In genomic region chr12:54358945-54359761, GRCh38 we compare ENCODE assay signal across 8 cellular contexts. TPM values are rescaled to one million over a fixed set of nuclear protein-coding genes. Genes with fewer than 3 reads are reported as not detected.
A peak's percentile ranks its signal among the peaks of the same experiment; 100 is the strongest.
DNase-seq lines count a peak whose midpoint lies in the region; ATAC-seq, FAIRE-seq and TF ChIP-seq lines count a peak whose summit lies in the region.

No MANE protein-coding gene starts in this region.

- H3K27ac ChIP-seq in SK-N-SH (ENCODE audit: low read depth in 2 of 2, low read length in 1 of 2): peak overlapping the region; percentile 79 to 99
- H3K27ac ChIP-seq in pancreas: peak overlapping the region; percentile 28 to 87 (median 64)
- peak overlapping the region; percentile 87 to 92 for H3K27ac ChIP-seq in tibial artery

- no peak for TF ChIP-seq RAD21 in SK-N-SH (IDR thresholded peaks at IDR 0.05; ENCODE audit: low read length)

- peak overlapping the region; percentile 99 for H3K4me2 ChIP-seq in SK-N-SH

- TF ChIP-seq CTCF in GM10248 (IDR thresholded peaks at IDR 0.05; ENCODE audit: control extremely low read depth, extremely low read depth, low read depth, missing control alignments) (no peak), SK-N-SH (IDR thresholded peaks at IDR 0.05) (no peak), pancreas (IDR thresholded peaks at IDR 0.05) (no peak), tibial artery (IDR thresholded peaks at IDR 0.05) (peak in 1 of 2 experiments; percentile 12)

- peak overlapping the region; percentile 55 to 76 for H3K4me3 ChIP-seq in SK-N-SH (ENCODE audit: low read depth in 2 of 2, low read length in 1 of 2)
- peak overlapping the region; percentile 17 to 57 (median 36) for H3K4me3 ChIP-seq in pancreas
- H3K4me3 ChIP-seq in tibial artery: peak overlapping the region; percentile 72 to 74

- H3K27ac Mint-ChIP-seq in activated naive CD8-positive, alpha-beta T cell treated with anti-CD3 and anti-CD28 coated beads for 36 hours: no peak overlapping the region

- DNase-seq in GM10248 (ENCODE audit: extremely low spot score) (peak; percentile 97), NCI-H1092 treated with DMSO at 0.1 percent for 48 hours (lab: John Stamatoyannopoulos, UW) (peak; percentile 100), SK-N-SH (peak; percentile 91), Right ventricle myocardium superior (peak; percentile 97), pancreas (peak; percentile 86 to 98 (median 96)), tibial artery (peak; percentile 98)
- DNase-seq in activated naive CD8-positive, alpha-beta T cell treated with anti-CD3 and anti-CD28 coated beads for 36 hours: peak; percentile 91

- H3K9ac ChIP-seq in SK-N-SH: peak overlapping the region; percentile 95

- H3K4me1 Mint-ChIP-seq in activated naive CD8-positive, alpha-beta T cell treated with anti-CD3 and anti-CD28 coated beads for 36 hours: peaks cover 19% of the 10 kb centered on the region

- H3K9me3 ChIP-seq in SK-N-SH: no peaks in the 10 kb centered on the region
- no peaks in the 10 kb centered on the region for H3K9me3 ChIP-seq in pancreas
- no peaks in the 10 kb centered on the region for H3K9me3 ChIP-seq in tibial artery

- CTCF ChIA-PET in GM10248 (lab: Yijun Ruan, JAX) (interaction anchor here (0.9 to 8.6 kb wide), 22 partner anchors 8 to 158 kb away, joined by 3 to 74 read pairs (median 7); partner anchors contain the start of gene COPZ1), SK-N-SH (lab: Yijun Ruan, JAX) (interaction anchor here (0.6 to 9.2 kb wide), 25 partner anchors 8 to 374 kb away, joined by 3 to 266 read pairs (median 4); partner anchors contain the start of genes CBX5, COPZ1, HOXC10 and HOXC5)

- under 1% methylated on average over 38 of the region's 40 CpGs for WGBS in SK-N-SH (ENCODE audit: low lambda C conversion rate)
- WGBS in pancreas, 2 donors: 2% methylated on average over 40 of the region's 40 CpGs

- H3K36me3 Mint-ChIP-seq in activated naive CD8-positive, alpha-beta T cell treated with anti-CD3 and anti-CD28 coated beads for 36 hours: no peaks in the 10 kb centered on the region

- no peaks in the 10 kb centered on the region for H3K9me3 Mint-ChIP-seq in activated naive CD8-positive, alpha-beta T cell treated with anti-CD3 and anti-CD28 coated beads for 36 hours

- intact Hi-C loops in Right ventricle myocardium superior (cut with DNase I) (loop anchor here (5.0 kb wide), 1 partner anchor 67 kb away; no protein-coding TSS in a partner anchor), pancreas (cut with DNase I) (loop anchor here in 1 of 3 donors (10.0 kb wide), 1 partner anchor 54 kb away; the partner anchor contains the start of gene NFE2), tibial artery (cut with DNase I; ENCODE audit: low total_unique reads) (loop anchor here (2.0 kb wide), 1 partner anchor 78 kb away; the partner anchor contains the start of genes CBX5 and HNRNPA1)

- POLR2A ChIA-PET in GM10248 (lab: Yijun Ruan, JAX): interaction anchor here (0.6 to 1.7 kb wide), 9 partner anchors 9 to 979 kb away, joined by 3 to 9 read pairs (median 4); partner anchors contain the start of genes CBX5, COPZ1, HNRNPA1 and SP1
- POLR2A ChIA-PET in SK-N-SH (lab: Yijun Ruan, JAX): interaction anchor here (0.7 to 1.8 kb wide), 13 partner anchors 11 to 163 kb away, joined by 3 to 20 read pairs (median 4); partner anchors contain the start of genes CBX5, COPZ1 and HNRNPA1

- H3K27me3 ChIP-seq in SK-N-SH (ENCODE audit: insufficient read depth) (no peaks in the 10 kb centered on the region), pancreas (no peaks in the 10 kb centered on the region), tibial artery (no peaks in the 10 kb centered on the region)

- no peak overlapping the region for H3K4me3 Mint-ChIP-seq in activated naive CD8-positive, alpha-beta T cell treated with anti-CD3 and anti-CD28 coated beads for 36 hours

- no peaks in the 10 kb centered on the region for H4K20me1 ChIP-seq in SK-N-SH (ENCODE audit: insufficient read depth)

- no peak for FAIRE-seq in pancreas (lab: Jason Lieb, UNC)

- H3K36me3 ChIP-seq in SK-N-SH (replicated peaks in 1 of 2; ENCODE audit: control insufficient read depth in 1 of 2, insufficient read depth in 2 of 2, low read length in 1 of 2): no peaks in the 10 kb centered on the region
- no peaks in the 10 kb centered on the region for H3K36me3 ChIP-seq in pancreas
- no peaks in the 10 kb centered on the region for H3K36me3 ChIP-seq in tibial artery

- H3K27me3 Mint-ChIP-seq in activated naive CD8-positive, alpha-beta T cell treated with anti-CD3 and anti-CD28 coated beads for 36 hours: no peaks in the 10 kb centered on the region

- H3F3A ChIP-seq in SK-N-SH (replicated peaks; ENCODE audit: insufficient read depth): peaks cover 14% of the 10 kb centered on the region

- peak; percentile 68 to 89; a peak in 3 of 4 replicates for TF ChIP-seq EP300 in SK-N-SH (IDR thresholded peaks at IDR 0.05; ENCODE audit: borderline replicate concordance in 1 of 2, low read depth in 1 of 2, low read length in 1 of 2)

- H2AFZ ChIP-seq in SK-N-SH (ENCODE audit: low read depth): peak overlapping the region; percentile 98

- H3K79me2 ChIP-seq in SK-N-SH (ENCODE audit: insufficient read depth): no peaks in the 10 kb centered on the region

- H3K4me1 ChIP-seq in SK-N-SH (ENCODE audit: control insufficient read depth in 1 of 2, insufficient read depth in 2 of 2, low read depth in 1 of 2, low read length in 1 of 2): peaks cover 27 to 47% of the 10 kb centered on the region in 2 experiments
- H3K4me1 ChIP-seq in pancreas: peaks cover 0 to 16% (median 3%) of the 10 kb centered on the region in 3 donors
- peaks cover 0 to 23% (median 10%) of the 10 kb centered on the region in 4 donors for H3K4me1 ChIP-seq in tibial artery

- ATAC-seq in HG02623 (IDR thresholded peaks at IDR 0.05; ENCODE audit: unreplicated experiment): peak; percentile 96
- ATAC-seq in Right ventricle myocardium superior (ENCODE audit: poor library complexity): peak; percentile 97
- ATAC-seq in pancreas: peak; percentile 89 to 93 (median 93)

- no peaks in the 10 kb centered on the region for H3K9me2 ChIP-seq in SK-N-SH

TF ChIP-seq in SK-N-SH, 30 proteins besides CTCF, POLR2A, EP300 and RAD21 (continues in another document):
- TF ChIP-seq YY1 (IDR thresholded peaks at IDR 0.05; ENCODE audit: low read depth) (peak; percentile 39; the same call in 1 of the 2 replicates), RXRA (IDR thresholded peaks at IDR 0.05; ENCODE audit: borderline replicate concordance, low read depth) (no peak; the same call in 1 of the 2 replicates), IRF3 (IDR thresholded peaks at IDR 0.05; ENCODE audit: low read depth, low read length) (peak; percentile 96), ELF1 (IDR thresholded peaks at IDR 0.05) (no peak), TAF1 (IDR thresholded peaks at IDR 0.05; ENCODE audit: borderline replicate concordance, low read depth, low read length) (peak; percentile 41)

RNA-seq across cellular contexts. Expression of gene GPR84, which starts 5.1 kb away (rescaled TPM):
- polyA plus RNA-seq in SK-N-SH (2012; rRNA removed) (0.03 TPM in 1 of 2 replicates, not detected in the other), pancreas (under 1 TPM; 0.09 to 0.27 TPM)
- not detected in 2 replicates for polyA plus RNA-seq in SK-N-SH (2012; cell fraction: cytosol; rRNA removed)
- 0.18 and 0.23 TPM in 2 replicates for polyA plus RNA-seq in SK-N-SH (2012; cell fraction: nucleus; rRNA removed)
- 1 to 10 TPM in 1 of 2 experiments, under 1 TPM in 1; 0.62 to 1.2 TPM for total RNA-seq in activated naive CD8-positive, alpha-beta T cell treated with anti-CD3 and anti-CD28 coated beads for 36 hours
- total RNA-seq in Right ventricle myocardium superior (not detected), pancreas (under 1 TPM in 4 of 6 donors, not detected in 2; 0.32 to 0.87 (median 0.63) TPM)

RNA-seq across cellular contexts. Expression of gene ZNF385A, which starts 25.4 kb away (rescaled TPM):
- polyA plus RNA-seq in SK-N-SH (2012; rRNA removed) (1.5 and 2.6 TPM in 2 replicates), pancreas (1 to 10 TPM; 2.8 to 3.6 TPM)
- 1.4 and 3.0 TPM in 2 replicates for polyA plus RNA-seq in SK-N-SH (2012; cell fraction: cytosol; rRNA removed)
- polyA plus RNA-seq in SK-N-SH (2012; cell fraction: nucleus; rRNA removed): 2.3 and 3.7 TPM in 2 replicates
- total RNA-seq in activated naive CD8-positive, alpha-beta T cell treated with anti-CD3 and anti-CD28 coated beads for 36 hours: 1 to 10 TPM; 1.0 to 1.1 TPM
- total RNA-seq in Right ventricle myocardium superior (10.7 TPM), pancreas (1 to 10 TPM in 5 of 6 donors, under 1 TPM in 1; 0.59 to 8.2 (median 2.6) TPM)

RNA-seq across cellular contexts. Expression of gene COPZ1, which starts 34.2 kb away (rescaled TPM):
- polyA plus RNA-seq in SK-N-SH (2012; rRNA removed) (111 and 156 TPM in 2 replicates), pancreas (10 to 100 TPM; 44.6 to 86.6 TPM)
- polyA plus RNA-seq in SK-N-SH (2012; cell fraction: cytosol; rRNA removed): 143 and 154 TPM in 2 replicates
- polyA plus RNA-seq in SK-N-SH (2012; cell fraction: nucleus; rRNA removed): 31.4 and 71.4 TPM in 2 replicates
- total RNA-seq in activated naive CD8-positive, alpha-beta T cell treated with anti-CD3 and anti-CD28 coated beads for 36 hours: 100 to 1,000 TPM in 1 of 2 experiments, 10 to 100 TPM in 1; 96.3 to 102 TPM
- total RNA-seq in Right ventricle myocardium superior (116 TPM), pancreas (100 to 1,000 TPM in 5 of 6 donors, 10 to 100 TPM in 1; 76.6 to 115 (median 110) TPM)

RNA-seq across cellular contexts. Expression of gene NFE2, which starts 58.3 kb away (rescaled TPM):
- polyA plus RNA-seq in SK-N-SH (2012; rRNA removed) (0.16 and 0.25 TPM in 2 replicates), pancreas (under 1 TPM; 0.28 to 0.34 TPM)
- 0.10 and 0.13 TPM in 2 replicates for polyA plus RNA-seq in SK-N-SH (2012; cell fraction: cytosol; rRNA removed)
- polyA plus RNA-seq in SK-N-SH (2012; cell fraction: nucleus; rRNA removed): 0.17 and 0.25 TPM in 2 replicates
- total RNA-seq in activated naive CD8-positive, alpha-beta T cell treated with anti-CD3 and anti-CD28 coated beads for 36 hours: not detected
- total RNA-seq in Right ventricle myocardium superior (0.40 TPM), pancreas (under 1 TPM in 5 of 6 donors, not detected in 1; 0.16 to 0.58 (median 0.47) TPM)

RNA-seq across cellular contexts. Expression of gene ITGA5, which starts 59.9 kb away (rescaled TPM):
- polyA plus RNA-seq in SK-N-SH (2012; rRNA removed) (35.0 and 52.5 TPM in 2 replicates), pancreas (10 to 100 TPM; 19.0 to 32.2 TPM)
- polyA plus RNA-seq in SK-N-SH (2012; cell fraction: cytosol; rRNA removed): 19.5 and 32.7 TPM in 2 replicates
- polyA plus RNA-seq in SK-N-SH (2012; cell fraction: nucleus; rRNA removed): 66.0 and 73.4 TPM in 2 replicates
- total RNA-seq in activated naive CD8-positive, alpha-beta T cell treated with anti-CD3 and anti-CD28 coated beads for 36 hours: 10 to 100 TPM; 18.3 to 20.1 TPM
- total RNA-seq in Right ventricle myocardium superior (51.6 TPM), pancreas (10 to 100 TPM in 4 of 6 donors, 1 to 10 TPM in 2; 9.5 to 27.1 (median 15.1) TPM)

Comparison
In these comparisons a context has a peak if more than half of its experiments do, and no peak if none do; other contexts are left out.
1. Peak in every context shown above with its lines: DNase-seq, ATAC-seq, H3K4me3 ChIP-seq and H3K27ac ChIP-seq.